15 cellular contexts compared by ENCODE assay signal in the genomic region with DNA sequence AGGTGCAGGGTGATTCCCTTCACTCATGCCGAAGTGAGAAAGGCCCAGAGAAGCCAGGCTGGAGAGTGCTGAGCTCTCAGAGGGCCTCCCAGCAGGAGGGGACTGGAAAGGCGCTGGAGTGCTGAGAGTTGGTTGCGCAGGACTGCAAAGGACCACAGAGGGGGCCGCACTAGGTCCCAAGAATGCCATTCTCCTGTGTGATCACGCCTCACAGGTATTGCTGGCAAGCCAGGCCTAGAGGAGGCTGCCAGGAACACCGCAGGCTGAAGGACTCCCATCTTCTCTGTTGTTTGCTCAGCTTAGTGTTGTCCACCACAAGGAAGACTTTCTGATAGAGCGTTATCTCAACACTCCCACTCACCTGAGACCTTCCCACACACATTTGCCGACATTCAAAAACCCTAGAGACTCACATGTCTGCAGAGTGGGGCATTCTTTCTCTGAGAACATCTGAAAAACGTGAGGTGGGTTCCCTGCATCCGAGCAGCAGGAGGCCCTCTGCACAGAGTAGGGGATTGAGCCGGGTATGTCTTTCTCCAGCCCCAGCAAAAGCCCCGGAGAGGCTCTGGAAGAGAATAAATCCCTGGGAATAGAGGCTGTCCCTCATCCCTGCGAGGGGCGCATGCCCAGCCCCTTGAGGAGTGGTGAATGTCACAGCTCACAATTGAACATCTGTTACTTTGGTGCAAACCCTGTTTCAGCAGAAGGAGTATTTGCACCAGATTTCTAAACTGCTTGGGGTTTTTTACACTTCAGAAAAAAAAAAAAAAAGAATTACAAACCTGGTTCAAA.
"Had no signal": no experiment of that assay in that cellular context is flagged by ENCODE, and none has a peak within 500 bp of the region (broad histone marks: within the 10 kb centered on the region; RNA-seq: fewer than 3 reads in every experiment).

No MANE protein-coding gene starts in this region.

- H3K4me1 ChIP-seq: right atrium auricular region, transverse colon had no signal

- H3K36me3 ChIP-seq: right atrium auricular region, transverse colon had no signal

- H3K27ac ChIP-seq: right atrium auricular region, transverse colon had no signal

- ATAC-seq: activated CD4-positive, CD25-positive, alpha-beta regulatory T cell treated with anti-CD3 and anti-CD28 coated beads, Interleukin-2, amount 50 U/mL, for 24 hours; activated T-cell treated with anti-CD3 and anti-CD28 coated beads, Interleukin-2, amount 50 U/mL, for 4 hours; esophagus mucosa; left cardiac atrium; mucosa of descending colon; naive thymus-derived CD8-positive, alpha-beta T cell; T-helper 17 cell had no signal

- FAIRE-seq: TTC549 had no signal

- H3K4me3 ChIP-seq: mucosa of descending colon, right atrium auricular region, transverse colon had no signal

- H3K27me3 ChIP-seq: right atrium auricular region, transverse colon had no signal

- DNase-seq: activated CD4-positive, alpha-beta memory T cell treated with anti-CD3 and anti-CD28 coated beads for 36 hours; activated gamma-delta T cell; activated T-cell treated with anti-CD3 and anti-CD28 coated beads, Interleukin-2, amount 50 U/mL, for 4 hours; left cardiac atrium; mammary epithelial cell; mucosa of descending colon; naive thymus-derived CD8-positive, alpha-beta T cell; nucleus accumbens; stimulated activated naive B cell treated with anti-CD40 and anti-IgM and Interleukin-4, amounts not matched to agents 10 μg/mL and 1 μg/mL and 100 μg/mL, for 72 hours; T-helper 17 cell; transverse colon had no signal

- H3K9me3 ChIP-seq: mucosa of descending colon, right atrium auricular region, transverse colon had no signal
